ENCODE assay signal across 1 cellular context in the genomic region with DNA sequence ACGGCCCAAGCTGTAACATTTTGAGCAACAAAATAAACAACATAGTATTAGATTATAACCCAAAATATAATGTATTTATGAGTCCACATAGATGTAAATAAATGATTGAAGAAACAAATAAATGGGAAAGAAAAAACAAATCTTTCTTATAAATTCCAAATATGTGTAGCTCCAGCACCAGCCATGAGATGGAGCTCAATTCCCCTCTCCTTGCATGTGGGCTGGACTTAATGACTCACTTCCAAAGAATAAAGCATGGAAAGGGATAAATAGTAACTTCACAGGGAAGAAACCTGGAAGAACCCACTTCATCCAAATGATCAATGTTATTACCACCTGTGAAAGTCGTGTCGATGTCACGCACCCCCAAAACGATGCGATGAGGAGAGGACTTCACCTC.
TF ChIP-seq lines count a peak whose summit lies in the region.

No MANE protein-coding gene starts in this region.

TF ChIP-seq in SK-N-SH treated with all-trans-retinoic acid at 6 μM for 48 hours, 23 proteins besides CTCF, POLR2A, EP300 and RAD21 (continued from another document):
- TF ChIP-seq, protein P1, sequence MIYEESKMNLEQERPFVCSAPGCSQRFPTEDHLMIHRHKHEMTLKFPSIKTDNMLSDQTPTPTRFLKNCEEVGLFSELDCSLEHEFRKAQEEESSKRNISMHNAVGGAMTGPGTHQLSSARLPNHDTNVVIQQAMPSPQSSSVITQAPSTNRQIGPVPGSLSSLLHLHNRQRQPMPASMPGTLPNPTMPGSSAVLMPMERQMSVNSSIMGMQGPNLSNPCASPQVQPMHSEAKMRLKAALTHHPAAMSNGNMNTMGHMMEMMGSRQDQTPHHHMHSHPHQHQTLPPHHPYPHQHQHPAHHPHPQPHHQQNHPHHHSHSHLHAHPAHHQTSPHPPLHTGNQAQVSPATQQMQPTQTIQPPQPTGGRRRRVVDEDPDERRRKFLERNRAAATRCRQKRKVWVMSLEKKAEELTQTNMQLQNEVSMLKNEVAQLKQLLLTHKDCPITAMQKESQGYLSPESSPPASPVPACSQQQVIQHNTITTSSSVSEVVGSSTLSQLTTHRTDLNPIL (CRISPR knock-in tag; IDR thresholded peaks at IDR 0.05; ENCODE audit: low read depth), result no peak
- no peak for TF ChIP-seq ZNF8 (CRISPR knock-in tag; IDR thresholded peaks at IDR 0.05)
- TF ChIP-seq, protein P2, sequence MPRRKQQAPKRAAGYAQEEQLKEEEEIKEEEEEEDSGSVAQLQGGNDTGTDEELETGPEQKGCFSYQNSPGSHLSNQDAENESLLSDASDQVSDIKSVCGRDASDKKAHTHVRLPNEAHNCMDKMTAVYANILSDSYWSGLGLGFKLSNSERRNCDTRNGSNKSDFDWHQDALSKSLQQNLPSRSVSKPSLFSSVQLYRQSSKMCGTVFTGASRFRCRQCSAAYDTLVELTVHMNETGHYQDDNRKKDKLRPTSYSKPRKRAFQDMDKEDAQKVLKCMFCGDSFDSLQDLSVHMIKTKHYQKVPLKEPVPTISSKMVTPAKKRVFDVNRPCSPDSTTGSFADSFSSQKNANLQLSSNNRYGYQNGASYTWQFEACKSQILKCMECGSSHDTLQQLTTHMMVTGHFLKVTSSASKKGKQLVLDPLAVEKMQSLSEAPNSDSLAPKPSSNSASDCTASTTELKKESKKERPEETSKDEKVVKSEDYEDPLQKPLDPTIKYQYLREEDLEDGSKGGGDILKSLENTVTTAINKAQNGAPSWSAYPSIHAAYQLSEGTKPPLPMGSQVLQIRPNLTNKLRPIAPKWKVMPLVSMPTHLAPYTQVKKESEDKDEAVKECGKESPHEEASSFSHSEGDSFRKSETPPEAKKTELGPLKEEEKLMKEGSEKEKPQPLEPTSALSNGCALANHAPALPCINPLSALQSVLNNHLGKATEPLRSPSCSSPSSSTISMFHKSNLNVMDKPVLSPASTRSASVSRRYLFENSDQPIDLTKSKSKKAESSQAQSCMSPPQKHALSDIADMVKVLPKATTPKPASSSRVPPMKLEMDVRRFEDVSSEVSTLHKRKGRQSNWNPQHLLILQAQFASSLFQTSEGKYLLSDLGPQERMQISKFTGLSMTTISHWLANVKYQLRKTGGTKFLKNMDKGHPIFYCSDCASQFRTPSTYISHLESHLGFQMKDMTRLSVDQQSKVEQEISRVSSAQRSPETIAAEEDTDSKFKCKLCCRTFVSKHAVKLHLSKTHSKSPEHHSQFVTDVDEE (CRISPR knock-in tag; IDR thresholded peaks at IDR 0.05), result no peak
